20 cellular contexts compared by ENCODE assay signal in genomic region chr1:19981170-19981506, GRCh38. TPM values are rescaled to one million over a fixed set of nuclear protein-coding genes. Genes with fewer than 3 reads are reported as not detected.
"Had no signal": no experiment of that assay in that cellular context is flagged by ENCODE, and none has a peak within 500 bp of the region (broad histone marks: within the 10 kb centered on the region; RNA-seq: fewer than 3 reads in every experiment).

No MANE protein-coding gene starts in this region.

- ATAC-seq: effector memory CD8-positive, alpha-beta T cell; foreskin keratinocyte; naive thymus-derived CD8-positive, alpha-beta T cell; sciatic nerve had no signal

- H3K9me3 ChIP-seq: ascending aorta, breast epithelium, lower lobe of right lung, thyroid gland had no signal

- H3K4me1 Mint-ChIP-seq: immature natural killer cell; naive thymus-derived CD8-positive, alpha-beta T cell had no signal

- H3K36me3 ChIP-seq: ascending aorta, breast epithelium, lower lobe of right lung, thyroid gland had no signal

- H3K27me3 ChIP-seq: ascending aorta, breast epithelium, thyroid gland had no signal

- DNase-seq: activated CD4-positive, CD25-positive, alpha-beta regulatory T cell treated with anti-CD3 and anti-CD28 coated beads, Interleukin-2, amount 50 U/mL, for 72 hours; activated naive CD4-positive, alpha-beta T cell; activated T-cell treated with anti-CD3 and anti-CD28 coated beads for 4 hours; dermis blood vessel endothelial cell; effector memory CD8-positive, alpha-beta T cell; foreskin keratinocyte; glutamatergic neuron; immature natural killer cell; lower lobe of right lung; midbrain; naive thymus-derived CD8-positive, alpha-beta T cell; stimulated activated CD4-positive, alpha-beta T cell treated with anti-CD3 and anti-CD28 coated beads, Interleukin-1b, Interleukin-23, amount 100 ng/mL, for 48 hours; T1000; thyroid gland had no signal

- H3K27ac Mint-ChIP-seq: effector memory CD8-positive, alpha-beta T cell; naive thymus-derived CD8-positive, alpha-beta T cell had no signal

- H3K27ac ChIP-seq: ascending aorta, breast epithelium, foreskin keratinocyte, lower lobe of right lung, SK-N-MC, thyroid gland had no signal

- H3K4me3 ChIP-seq: ascending aorta, breast epithelium, lower lobe of right lung, SK-N-MC, thyroid gland had no signal

- H3K36me3 Mint-ChIP-seq: immature natural killer cell; naive thymus-derived CD8-positive, alpha-beta T cell had no signal

- H3K9me3 Mint-ChIP-seq: effector memory CD8-positive, alpha-beta T cell; immature natural killer cell; naive thymus-derived CD8-positive, alpha-beta T cell had no signal

- H3K4me3 Mint-ChIP-seq: effector memory CD8-positive, alpha-beta T cell; immature natural killer cell; naive thymus-derived CD8-positive, alpha-beta T cell had no signal

- H3K4me1 ChIP-seq: ascending aorta, breast epithelium, foreskin keratinocyte, thyroid gland had no signal

RNA-seq across cellular contexts. Expression of gene PLA2G2A, which starts 1.7 kb away (rescaled TPM):
- total RNA-seq: cerebellum; dermis blood vessel endothelial cell; foreskin keratinocyte; naive thymus-derived CD8-positive, alpha-beta T cell had no signal
- polyA plus RNA-seq: foreskin keratinocyte; immature natural killer cell; naive thymus-derived CD8-positive, alpha-beta T cell had no signal

RNA-seq across cellular contexts. Expression of gene PLA2G2E, which starts 57.7 kb away (rescaled TPM):
- total RNA-seq: ascending aorta; breast epithelium; cerebellum; dermis blood vessel endothelial cell; foreskin keratinocyte; lower lobe of right lung; naive thymus-derived CD8-positive, alpha-beta T cell; posterior vena cava; sciatic nerve; thyroid gland had no signal
- polyA plus RNA-seq: foreskin keratinocyte; immature natural killer cell; naive thymus-derived CD8-positive, alpha-beta T cell had no signal
